22 cellular contexts compared by ENCODE assay signal in the genomic region with DNA sequence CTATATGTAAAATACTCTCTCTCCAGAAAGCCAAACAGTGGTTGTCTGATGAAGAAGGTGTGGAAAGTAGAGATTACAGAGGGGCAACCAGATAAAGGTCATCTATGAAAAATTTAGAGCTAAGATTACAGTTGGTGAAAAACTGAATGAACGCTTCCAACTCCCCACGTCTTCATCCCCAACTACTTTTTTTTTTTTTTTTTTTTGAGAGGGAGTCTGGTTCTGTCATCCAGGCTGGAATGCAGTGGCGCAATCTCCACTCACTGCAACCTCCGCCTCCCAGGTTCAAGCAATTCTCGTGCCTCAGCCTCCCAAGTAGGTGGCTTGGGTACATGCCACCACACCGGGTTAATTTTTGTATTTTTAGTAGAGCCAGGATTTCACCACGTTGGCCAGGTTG.
DNase-seq lines count a peak whose midpoint lies in the region; ATAC-seq, FAIRE-seq and TF ChIP-seq lines count a peak whose summit lies in the region.
"Had no signal": no experiment of that assay in that cellular context is flagged by ENCODE, and none has a peak within 500 bp of the region (broad histone marks: within the 10 kb centered on the region; RNA-seq: fewer than 3 reads in every experiment).

No MANE protein-coding gene starts in this region.

- peaks cover 0 to 3% of the 10 kb centered on the region in 2 experiments for H4K20me1 ChIP-seq in H1 (replicated peaks in 1 of 2; ENCODE audit: control insufficient read depth in 1 of 2, insufficient read depth in 2 of 2, low read length in 2 of 2)

- no peak for ATAC-seq in body of pancreas
- ATAC-seq: CD8-positive, alpha-beta T cell had no signal

- peaks cover 26% of the 10 kb centered on the region for H3K36me3 Mint-ChIP-seq in activated naive CD4-positive, alpha-beta T cell treated with anti-CD3 and anti-CD28 coated beads, Interleukin-2, amount 50 U/mL, for 24 hours
- H3K36me3 Mint-ChIP-seq in activated T-cell treated with anti-CD3 and anti-CD28 coated beads, Interleukin-2, amount 50 U/mL, for 24 hours (ENCODE audit: low read depth) = peaks cover 48% of the 10 kb centered on the region

- WGBS in H1 (ENCODE audit: extremely low coverage in 1 of 2, insufficient coverage in 1 of 2, insufficient read length in 1 of 2, insufficient replicate concordance in 2 of 2, low coverage in 1 of 2, low lambda C conversion rate in 2 of 2, missing lambda C conversion rate in 1 of 2), 2 experiments = 91% methylated on average over 6 of the region's 7 CpGs; no CpG with 5 or more reads in 1 of the 2 experiments
- no CpG with 5 or more reads among the region's 7 CpGs for WGBS in trophoblast cell (ENCODE audit: extremely low coverage, insufficient coverage, insufficient read length)
- 87 to 97% methylated on average over 7 of the region's 7 CpGs for WGBS in body of pancreas, 2 donors

- no peaks in the 10 kb centered on the region for H3K9me3 ChIP-seq in H1 (ENCODE audit: insufficient read depth in 2 of 2, low read depth in 1 of 2, low read length in 1 of 2)
- peaks cover 5% of the 10 kb centered on the region for H3K9me3 ChIP-seq in trophoblast cell (ENCODE audit: insufficient read depth, low read depth, low read length)
- no peaks in the 10 kb centered on the region for H3K9me3 ChIP-seq in body of pancreas
- H3K9me3 ChIP-seq: Caco-2, HAP-1 had no signal

- TF ChIP-seq POLR2A in H1 (IDR thresholded peaks at IDR 0.05; ENCODE audit: control extremely low read depth in 1 of 2, low read depth in 2 of 2, low read length in 2 of 2) (no peak), body of pancreas (IDR thresholded peaks at IDR 0.05) (no peak)

- no peak overlapping the region for H3K14ac ChIP-seq in H1 (ENCODE audit: insufficient read length)
- no peak overlapping the region for H3K14ac ChIP-seq in trophoblast cell (ENCODE audit: low read length)

- peaks cover 12% of the 10 kb centered on the region for H3K9me3 Mint-ChIP-seq in activated naive CD4-positive, alpha-beta T cell treated with anti-CD3 and anti-CD28 coated beads, Interleukin-2, amount 50 U/mL, for 24 hours
- H3K9me3 Mint-ChIP-seq in activated T-cell treated with anti-CD3 and anti-CD28 coated beads, Interleukin-2, amount 50 U/mL, for 24 hours = peaks cover 7% of the 10 kb centered on the region

- no peak overlapping the region for H3K18ac ChIP-seq in H1 (ENCODE audit: extremely low read depth, low read length)
- H3K18ac ChIP-seq in trophoblast cell (ENCODE audit: low read length) = no peak overlapping the region

- H3K4me3 Mint-ChIP-seq in activated naive CD4-positive, alpha-beta T cell treated with anti-CD3 and anti-CD28 coated beads, Interleukin-2, amount 50 U/mL, for 24 hours = no peak overlapping the region
- no peak overlapping the region for H3K4me3 Mint-ChIP-seq in activated T-cell treated with anti-CD3 and anti-CD28 coated beads, Interleukin-2, amount 50 U/mL, for 24 hours
- H3K4me3 Mint-ChIP-seq: B cell; CD4-positive, CD25-positive, alpha-beta regulatory T cell; CD8-positive, alpha-beta T cell had no signal

- no peaks in the 10 kb centered on the region; the same call in 1 of the 2 replicates for H3K79me1 ChIP-seq in H1 (ENCODE audit: low read depth, low read length)
- no peaks in the 10 kb centered on the region for H3K79me1 ChIP-seq in trophoblast cell (ENCODE audit: low read length)

- H2BK5ac ChIP-seq in H1 (ENCODE audit: low read depth, low read length) = no peak overlapping the region
- H2BK5ac ChIP-seq in trophoblast cell (ENCODE audit: low read depth, low read length, poor library complexity) = no peak overlapping the region

- no peak overlapping the region for H2BK120ac ChIP-seq in H1 (replicated peaks; ENCODE audit: low read depth, low read length)
- H2BK120ac ChIP-seq in trophoblast cell (ENCODE audit: insufficient read depth, low read length, poor library complexity) = no peak overlapping the region

- TF ChIP-seq CTCF in H1 (IDR thresholded peaks at IDR 0.05; ENCODE audit: control extremely low read depth in 1 of 3, insufficient read depth in 1 of 3, low read depth in 1 of 3, low read length in 3 of 3) (no peak), body of pancreas (IDR thresholded peaks at IDR 0.05) (no peak)

- peaks cover 0 to 13% of the 10 kb centered on the region in 2 experiments; a peak in 1 of 4 replicates for H3K79me2 ChIP-seq in H1 (ENCODE audit: control insufficient read depth in 1 of 2, insufficient read depth in 2 of 2, low read length in 2 of 2)
- H3K79me2 ChIP-seq in trophoblast cell (ENCODE audit: control insufficient read depth, insufficient read depth, low read length, poor library complexity) = no peaks in the 10 kb centered on the region

- H3K4me1 Mint-ChIP-seq in activated naive CD4-positive, alpha-beta T cell treated with anti-CD3 and anti-CD28 coated beads, Interleukin-2, amount 50 U/mL, for 24 hours = peaks cover 59% of the 10 kb centered on the region
- peaks cover 37% of the 10 kb centered on the region for H3K4me1 Mint-ChIP-seq in activated T-cell treated with anti-CD3 and anti-CD28 coated beads, Interleukin-2, amount 50 U/mL, for 24 hours (ENCODE audit: low read depth)

- CTCF ChIA-PET in H1 (lab: Charles Lee; ENCODE audit: partially characterized antibody) = interaction anchor here (0.5 to 1.3 kb wide), 3 partner anchors 85 to 436 kb away, joined by 3 to 4 read pairs (median 3); no protein-coding TSS in a partner anchor

- no peaks in the 10 kb centered on the region for H3K27me3 Mint-ChIP-seq in activated naive CD4-positive, alpha-beta T cell treated with anti-CD3 and anti-CD28 coated beads, Interleukin-2, amount 50 U/mL, for 24 hours
- no peaks in the 10 kb centered on the region for H3K27me3 Mint-ChIP-seq in activated T-cell treated with anti-CD3 and anti-CD28 coated beads, Interleukin-2, amount 50 U/mL, for 24 hours
- H3K27me3 Mint-ChIP-seq: B cell; CD4-positive, CD25-positive, alpha-beta regulatory T cell had no signal

- no peak overlapping the region for H3K4me2 ChIP-seq in H1 (ENCODE audit: insufficient read depth in 1 of 2, low read depth in 2 of 2, low read length in 2 of 2)
- H3K4me2 ChIP-seq in trophoblast cell (ENCODE audit: low read length) = no peak overlapping the region
- H3K4me2 ChIP-seq: BLaER1 had no signal

- H4K8ac ChIP-seq in H1 (ENCODE audit: extremely low read depth, insufficient read depth, low read length) (no peak overlapping the region), trophoblast cell (ENCODE audit: low read depth, low read length) (no peak overlapping the region)

- H2BK12ac ChIP-seq in H1 (ENCODE audit: low read depth, low read length) (no peak overlapping the region), trophoblast cell (ENCODE audit: low read length) (no peak overlapping the region)

- H3K27ac Mint-ChIP-seq in activated naive CD4-positive, alpha-beta T cell treated with anti-CD3 and anti-CD28 coated beads, Interleukin-2, amount 50 U/mL, for 24 hours = peak overlapping the region; percentile 36
- H3K27ac Mint-ChIP-seq in activated T-cell treated with anti-CD3 and anti-CD28 coated beads, Interleukin-2, amount 50 U/mL, for 24 hours = no peak overlapping the region
- H3K27ac Mint-ChIP-seq: B cell; CD8-positive, alpha-beta T cell had no signal

- H4K5ac ChIP-seq in H1 (ENCODE audit: insufficient read length, low read depth, low read length) = no peak overlapping the region

- no peak for FAIRE-seq in H1 (lab: Jason Lieb, UNC)
- FAIRE-seq: GM12892, GM19239, H54 had no signal

- no peaks in the 10 kb centered on the region for H3K23me2 ChIP-seq in H1 (ENCODE audit: low read depth, low read length)

- no peak overlapping the region for H3K4ac ChIP-seq in H1 (replicated peaks; ENCODE audit: insufficient read length, low read depth, low read length)
- no peak overlapping the region for H3K4ac ChIP-seq in trophoblast cell (ENCODE audit: low read depth, low read length)

- intact Hi-C loops in body of pancreas (cut with DNase I) = no loop called here

- H3K27me3 ChIP-seq in H1 (replicated peaks in 1 of 4; ENCODE audit: control insufficient read depth in 3 of 4, extremely low read depth in 1 of 4, insufficient read depth in 3 of 4, low read length in 3 of 4) (no peaks in the 10 kb centered on the region), trophoblast cell (ENCODE audit: insufficient read depth, low read length) (no peaks in the 10 kb centered on the region), body of pancreas (no peaks in the 10 kb centered on the region)
- H3K27me3 ChIP-seq: BLaER1 had no signal

- H2BK15ac ChIP-seq in H1 (ENCODE audit: low read length) = no peak overlapping the region

- no peaks in the 10 kb centered on the region; a peak in 1 of 8 replicates for H3K36me3 ChIP-seq in H1 (ENCODE audit: control insufficient read depth in 2 of 4, insufficient read depth in 4 of 4, low read length in 3 of 4)
- no peaks in the 10 kb centered on the region for H3K36me3 ChIP-seq in trophoblast cell (ENCODE audit: control insufficient read depth in 1 of 2, insufficient read depth in 2 of 2, low read length in 2 of 2)
- no peaks in the 10 kb centered on the region for H3K36me3 ChIP-seq in body of pancreas (replicated peaks in 1 of 2; ENCODE audit: insufficient read depth in 1 of 2, low read depth in 2 of 2)
- H3K36me3 ChIP-seq: HAP-1 had no signal

- no peak overlapping the region for H2AFZ ChIP-seq in H1 (ENCODE audit: low read length)
- no peak overlapping the region for H2AFZ ChIP-seq in trophoblast cell (ENCODE audit: insufficient read depth, low read length, poor library complexity)
- H2AFZ ChIP-seq: GM23248 had no signal

- no peak for DNase-seq in activated naive CD4-positive, alpha-beta T cell (lab: John Stamatoyannopoulos, UW)
- DNase-seq in NCI-H226 = peak; percentile 66
- no peak for DNase-seq in H1 (ENCODE audit: low read depth in 1 of 2, low spot score in 2 of 2)
- peak; percentile 16 to 42 for DNase-seq in trophoblast cell
- DNase-seq in activated T-cell treated with anti-CD3 and anti-CD28 coated beads, Interleukin-2, amount 50 U/mL, for 24 hours = no peak
- DNase-seq in body of pancreas = no peak
- no peak for DNase-seq in substantia nigra (lab: John Stamatoyannopoulos, UW)
- DNase-seq: Caco-2; CD4-positive, CD25-positive, alpha-beta regulatory T cell; CD8-positive, alpha-beta T cell; DMS153; DND-41; GM23248 had no signal

- TF ChIP-seq EP300 in H1 (IDR thresholded peaks at IDR 0.05; ENCODE audit: borderline replicate concordance in 1 of 2, low read depth in 2 of 2, low read length in 2 of 2) = no peak

- H2BK20ac ChIP-seq in H1 (ENCODE audit: low read length) = no peak overlapping the region

- no peaks in the 10 kb centered on the region for H3K4me1 ChIP-seq in H1 (replicated peaks in 1 of 4; ENCODE audit: control insufficient read depth in 3 of 4, insufficient read depth in 4 of 4, low read length in 3 of 4)
- no peaks in the 10 kb centered on the region for H3K4me1 ChIP-seq in trophoblast cell (ENCODE audit: control insufficient read depth in 1 of 2, insufficient read depth in 2 of 2, low read length in 2 of 2)
- no peaks in the 10 kb centered on the region for H3K4me1 ChIP-seq in body of pancreas
- H3K4me1 ChIP-seq: BLaER1, Caco-2 had no signal

- H4K91ac ChIP-seq in H1 (replicated peaks; ENCODE audit: insufficient read length, low read length) = no peak overlapping the region
- H4K91ac ChIP-seq in trophoblast cell (ENCODE audit: low read depth, low read length) = no peak overlapping the region

- POLR2A ChIA-PET in H1 (lab: Charles Lee; ENCODE audit: partially characterized antibody) = no interaction called here

- H3K23ac ChIP-seq in H1 (ENCODE audit: insufficient read length) (no peak overlapping the region), trophoblast cell (ENCODE audit: low read length) (no peak overlapping the region)

- TF ChIP-seq RAD21 in H1 (IDR thresholded peaks at IDR 0.05 in 1 of 2, conservative IDR thresholded peaks at IDR 0.05 in 1 of 2; ENCODE audit: low read depth in 2 of 2, low read length in 2 of 2) = no peak

- H3K9ac ChIP-seq in H1 (replicated peaks in 1 of 4; ENCODE audit: extremely low read depth in 1 of 4, low read depth in 3 of 4, low read length in 3 of 4) = no peak overlapping the region
- no peak overlapping the region for H3K9ac ChIP-seq in trophoblast cell (ENCODE audit: low read length)
- H3K9ac ChIP-seq: BLaER1, GM23248 had no signal

- no peak overlapping the region for H3K56ac ChIP-seq in H1 (replicated peaks; ENCODE audit: insufficient read length, low read depth, low read length)

- no peak overlapping the region for H4K12ac ChIP-seq in trophoblast cell (ENCODE audit: low read depth, low read length)

- no peak overlapping the region for H3K4me3 ChIP-seq in H1 (ENCODE audit: extremely low read depth in 1 of 4, insufficient read depth in 2 of 4, low read depth in 3 of 4, low read length in 4 of 4)
- H3K4me3 ChIP-seq in trophoblast cell (ENCODE audit: low read depth, low read length) = no peak overlapping the region
- no peak overlapping the region for H3K4me3 ChIP-seq in body of pancreas
- H3K4me3 ChIP-seq: BLaER1, GM23248, HAP-1 had no signal

- H3K27ac ChIP-seq in H1 (ENCODE audit: low read depth, low read length) (no peak overlapping the region), trophoblast cell (ENCODE audit: low read depth, low read length) (no peak overlapping the region), body of pancreas (no peak overlapping the region), substantia nigra (ENCODE audit: low read depth, low read length, poor library complexity, severe bottlenecking) (no peak overlapping the region)
- H3K27ac ChIP-seq: 22Rv1, BLaER1, C4-2B, GM23248 had no signal

- H2AK5ac ChIP-seq in H1 (ENCODE audit: low read depth, low read length) = no peak overlapping the region
- H2AK5ac ChIP-seq in trophoblast cell (ENCODE audit: low read length) = no peak overlapping the region

Comparison
In these comparisons a context has a peak if more than half of its experiments do, and no peak if none do; other contexts are left out.
1. DNase-seq: peak in NCI-H226 (single experiment) and trophoblast cell (2 of 2); none in activated naive CD4-positive, alpha-beta T cell (0 of 4), H1 (0 of 2), activated T-cell treated with anti-CD3 and anti-CD28 coated beads, Interleukin-2, amount 50 U/mL, for 24 hours (single experiment), body of pancreas (0 of 4) and substantia nigra (0 of 49).